8 cellular contexts compared by ENCODE assay signal in genomic region chr7:92634125-92634710, GRCh38. TPM values are rescaled to one million over a fixed set of nuclear protein-coding genes. Genes with fewer than 3 reads are reported as not detected.
DNase-seq lines count a peak whose midpoint lies in the region; ATAC-seq and TF ChIP-seq lines count a peak whose summit lies in the region.
"Had no signal": no experiment of that assay in that cellular context is flagged by ENCODE, and none has a peak within 500 bp of the region (broad histone marks: within the 10 kb centered on the region; RNA-seq: fewer than 3 reads in every experiment).

No MANE protein-coding gene starts in this region.

- in situ Hi-C loops in GM23248 (cut with MboI) = no loop called here
- in situ Hi-C loops in mammary epithelial cell (cut with MboI; ENCODE audit: low sequenced_read_pairs in 2 of 2) = no loop called here

- dilution Hi-C loops in mammary epithelial cell (cut with HindIII; ENCODE audit: low sequenced_read_pairs) = no loop called here

- peak; percentile 40 for ATAC-seq in sciatic nerve
- ATAC-seq in GM21381 (IDR thresholded peaks at IDR 0.05; ENCODE audit: unreplicated experiment) = no peak

- H4K20me1 ChIP-seq in GM23248 (ENCODE audit: insufficient read depth) = no peaks in the 10 kb centered on the region
- H4K20me1 ChIP-seq in mammary epithelial cell (ENCODE audit: insufficient read depth, low read length) = no peaks in the 10 kb centered on the region

- H3K9ac ChIP-seq in GM23248 (0 out of 2 replicates have a peak overlapping the region, but pooled peaks have one; percentile 4), mammary epithelial cell (ENCODE audit: insufficient read depth, low read length) (peak overlapping the region; percentile 21)

- no peaks in the 10 kb centered on the region for H3K9me2 ChIP-seq in GM23248 (ENCODE audit: insufficient read depth)

- H3K27me3 ChIP-seq in GM23248 (replicated peaks; ENCODE audit: insufficient read depth) (no peaks in the 10 kb centered on the region), mammary epithelial cell (ENCODE audit: insufficient read depth, low read length) (no peaks in the 10 kb centered on the region)

- H3K4me3 ChIP-seq in GM23248 = peak overlapping the region; percentile 62; the same call in 1 of the 2 replicates
- H3K4me3 ChIP-seq in mammary epithelial cell (replicated peaks in 1 of 3; ENCODE audit: insufficient read depth in 1 of 3, low read depth in 2 of 3, low read length in 3 of 3) = no peak overlapping the region

- H3F3A ChIP-seq in GM23248 (ENCODE audit: insufficient read depth) = peaks cover 40% of the 10 kb centered on the region

- H3K4me1 ChIP-seq in GM23248 (ENCODE audit: insufficient read depth) = peaks cover 44% of the 10 kb centered on the region
- H3K4me1 ChIP-seq in mammary epithelial cell (ENCODE audit: insufficient read depth, low read length) = peaks cover 49% of the 10 kb centered on the region

- DNase-seq in GM23248 (no peak), MV-4-11 (lab: John Stamatoyannopoulos, UW) (peak; percentile 95), mammary epithelial cell (no peak), sciatic nerve (ENCODE audit: low spot score) (no peak), NCI-H2196 treated with DMSO at 0.1 percent for 48 hours (lab: John Stamatoyannopoulos, UW; ENCODE audit: unreplicated experiment) (no peak), GOT3 (lab: John Stamatoyannopoulos, UW) (no peak)
- DNase-seq: foreskin melanocyte had no signal

- H3K27ac ChIP-seq in GM23248 (peak overlapping the region; percentile 62), mammary epithelial cell (ENCODE audit: insufficient read depth, low read depth, low read length) (peak overlapping the region; percentile 84)

- 8 to 9% methylated on average over 1 of the region's 1 CpG for WGBS in GM23248 (ENCODE audit: low coverage in 1 of 2, low lambda C conversion rate in 2 of 2, missing lambda C conversion rate in 2 of 2), 2 experiments
- 40% methylated on average over 1 of the region's 1 CpG for WGBS in mammary epithelial cell (ENCODE audit: low coverage, missing lambda C conversion rate)

- peak overlapping the region; percentile 95 for H3K4me2 ChIP-seq in GM23248 (ENCODE audit: unreplicated experiment)
- peak overlapping the region; percentile 91 for H3K4me2 ChIP-seq in mammary epithelial cell (ENCODE audit: insufficient read depth, low read depth, low read length)

- H2AFZ ChIP-seq in GM23248 (no peak overlapping the region), mammary epithelial cell (ENCODE audit: low read depth, low read length) (no peak overlapping the region)

- H3K9me3 ChIP-seq in GM23248 (ENCODE audit: low read depth) = no peaks in the 10 kb centered on the region
- peaks cover 4% of the 10 kb centered on the region for H3K9me3 ChIP-seq in mammary epithelial cell (replicated peaks; ENCODE audit: insufficient read depth, low read length)

- BruUV-seq in mammary epithelial cell (replicated peaks; lab: Mats Ljungman, UMichigan) = TSS peak; percentile 9

- H3K79me2 ChIP-seq in GM23248 (ENCODE audit: insufficient read depth) = peaks cover 69% of the 10 kb centered on the region
- peaks cover 73% of the 10 kb centered on the region for H3K79me2 ChIP-seq in mammary epithelial cell (ENCODE audit: insufficient read depth, low read length)

- H3K36me3 ChIP-seq in GM23248 (ENCODE audit: low read depth) (no peaks in the 10 kb centered on the region), mammary epithelial cell (ENCODE audit: insufficient read depth, low read length) (no peaks in the 10 kb centered on the region)

- intact Hi-C loops in mammary epithelial cell (cut with micrococcal nuclease) (no loop called here), sciatic nerve (cut with DNase I) (no loop called here)

- no peak for TF ChIP-seq CTCF in mammary epithelial cell (conservative IDR thresholded peaks at IDR 0.05 in 1 of 2, IDR thresholded peaks at IDR 0.05 in 1 of 2; ENCODE audit: extremely low read depth in 1 of 2, insufficient read depth in 1 of 2, low read depth in 1 of 2, low read length in 2 of 2)

- CTCF ChIA-PET in mammary epithelial cell (lab: Charles Lee; ENCODE audit: low non-redundant PET) = no interaction called here

RNA-seq across cellular contexts. Expression of gene FAM133B, which starts 44.0 kb away (rescaled TPM):
- total RNA-seq in GM23248 (2014; rRNA removed; shearing (Covaris generic)) = 17.1 and 18.2 TPM in 2 replicates
- polyA plus RNA-seq in GM23248 (2016; fragmentation: Nextera tagmentation; extraction: Ambion mirVana) (22.6 and 23.0 TPM in 2 replicates), mammary epithelial cell (9.2 TPM)
- total RNA-seq in mammary epithelial cell (10 to 100 TPM; 16.5 to 29.9 TPM), sciatic nerve (32.1 TPM)
- 3.3 TPM for polyA minus RNA-seq in mammary epithelial cell
